ENCODE assay signal across 23 cellular contexts in the genomic region with DNA sequence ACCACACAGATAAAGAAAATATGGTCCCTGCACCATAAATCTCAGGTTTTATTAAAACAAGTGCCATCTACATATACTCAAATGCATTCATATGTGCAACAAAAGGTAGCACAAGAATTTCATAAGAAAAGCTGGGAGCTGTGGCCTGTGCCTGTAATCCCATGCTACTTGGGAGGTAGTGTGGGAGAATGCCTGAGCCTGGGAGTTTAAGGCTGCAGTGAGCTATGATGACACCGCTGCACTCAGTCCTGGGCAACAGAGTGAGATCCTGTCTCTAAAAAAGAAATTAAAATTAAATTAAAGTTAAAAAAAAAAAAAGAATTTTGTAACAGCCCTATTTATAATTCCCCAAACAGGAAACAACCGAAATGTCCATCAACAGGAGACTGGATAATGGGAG.
A peak's percentile ranks its signal among the peaks of the same experiment; 100 is the strongest.
DNase-seq lines count a peak whose midpoint lies in the region; ATAC-seq and TF ChIP-seq lines count a peak whose summit lies in the region.
"Had no signal": no experiment of that assay in that cellular context is flagged by ENCODE, and none has a peak within 500 bp of the region (broad histone marks: within the 10 kb centered on the region; RNA-seq: fewer than 3 reads in every experiment).

No MANE protein-coding gene starts in this region.

- H3K4me3 Mint-ChIP-seq in GM23338 = no peak overlapping the region
- no peak overlapping the region for H3K4me3 Mint-ChIP-seq in neural progenitor cell
- H3K4me3 Mint-ChIP-seq: CD14-positive monocyte; CD4-positive, alpha-beta memory T cell; CD4-positive, CD25-positive, alpha-beta regulatory T cell; CD8-positive, alpha-beta memory T cell had no signal

- H3K9me2 ChIP-seq in GM23338 (ENCODE audit: insufficient read depth) = no peaks in the 10 kb centered on the region

- no peak overlapping the region for H3K9ac ChIP-seq in neural progenitor cell
- H3K9ac ChIP-seq: BLaER1 had no signal

- peaks cover 37% of the 10 kb centered on the region for H3K4me1 ChIP-seq in GM23338 (ENCODE audit: insufficient read depth)
- H3K4me1 ChIP-seq in neural progenitor cell = peaks cover 14% of the 10 kb centered on the region
- H3K4me1 ChIP-seq: BE2C, BLaER1 had no signal

- no peaks in the 10 kb centered on the region for H3F3A ChIP-seq in GM23338 (replicated peaks; ENCODE audit: low read depth)
- peaks cover 13% of the 10 kb centered on the region for H3F3A ChIP-seq in neural progenitor cell (ENCODE audit: low read depth)

- H3K36me3 Mint-ChIP-seq in GM23338 (ENCODE audit: low read depth) (peaks cover 3% of the 10 kb centered on the region; the same call in 2 of the 3 replicates), neural progenitor cell (no peaks in the 10 kb centered on the region)
- H3K36me3 Mint-ChIP-seq: CD14-positive monocyte; CD4-positive, alpha-beta memory T cell; CD4-positive, CD25-positive, alpha-beta regulatory T cell; CD8-positive, alpha-beta memory T cell had no signal

- DNase-seq in GM23338 (ENCODE audit: low spot score) = no peak
- peak; percentile 39 for DNase-seq in SK-N-DZ (ENCODE audit: low spot score)
- peak; percentile 64 for DNase-seq in amniotic epithelial cell (ENCODE audit: low read depth)
- no peak for DNase-seq in neural progenitor cell (ENCODE audit: low spot score)
- no peak for DNase-seq in G401 (ENCODE audit: low spot score)
- DNase-seq: 8988T; ACHN; BE2C; C1 segment of cervical spinal cord; CD4-positive, alpha-beta memory T cell; CD4-positive, CD25-positive, alpha-beta regulatory T cell; CD8-positive, alpha-beta memory T cell; COR-L47; DMS 273 treated with DMSO at 0.1 percent for 48 hours; DMS153; DMS53; DMS79; DND-41; EL; GF-D8 had no signal

- H2AFZ ChIP-seq in GM23338 (no peak overlapping the region), neural progenitor cell (replicated peaks) (no peak overlapping the region)

- H3K4me2 ChIP-seq in GM23338 = no peak overlapping the region
- H3K4me2 ChIP-seq in neural progenitor cell = no peak overlapping the region
- H3K4me2 ChIP-seq: BLaER1 had no signal

- H4K20me1 ChIP-seq in GM23338 (replicated peaks; ENCODE audit: insufficient read depth) (no peaks in the 10 kb centered on the region), neural progenitor cell (ENCODE audit: low read depth) (no peaks in the 10 kb centered on the region)
- H4K20me1 ChIP-seq: BLaER1 had no signal

- peaks cover 33% of the 10 kb centered on the region for H3K4me1 Mint-ChIP-seq in GM23338
- H3K4me1 Mint-ChIP-seq in neural progenitor cell = peaks cover 12% of the 10 kb centered on the region
- H3K4me1 Mint-ChIP-seq: CD14-positive monocyte; CD4-positive, alpha-beta memory T cell; CD4-positive, CD25-positive, alpha-beta regulatory T cell; CD8-positive, alpha-beta memory T cell had no signal

- in situ Hi-C loops in G401 (cut with HindIII; ENCODE audit: low sequenced_read_pairs) = no loop called here

- TF ChIP-seq CTCF in GM23338 (conservative IDR thresholded peaks at IDR 0.05; ENCODE audit: low read depth in 2 of 2) (no peak), neural progenitor cell (IDR thresholded peaks at IDR 0.05) (no peak)

- no peaks in the 10 kb centered on the region for H3K36me3 ChIP-seq in GM23338 (ENCODE audit: insufficient read depth)
- H3K36me3 ChIP-seq in neural progenitor cell = no peaks in the 10 kb centered on the region
- H3K36me3 ChIP-seq: BE2C, BLaER1 had no signal

- H3K27me3 Mint-ChIP-seq in GM23338 (ENCODE audit: insufficient read depth, low read depth, poor library complexity) (peaks cover 3% of the 10 kb centered on the region), neural progenitor cell (ENCODE audit: insufficient read depth, low read depth) (peaks cover 3% of the 10 kb centered on the region)
- H3K27me3 Mint-ChIP-seq: CD4-positive, alpha-beta memory T cell; CD8-positive, alpha-beta memory T cell had no signal

- ATAC-seq in GM23338 = peak; percentile 51
- no peak for ATAC-seq in HG02884 (IDR thresholded peaks at IDR 0.05; ENCODE audit: unreplicated experiment)

- H3K4me3 ChIP-seq in GM23338 (no peak overlapping the region), neural progenitor cell (no peak overlapping the region)
- H3K4me3 ChIP-seq: BLaER1 had no signal

- H3K79me2 ChIP-seq in GM23338 (replicated peaks; ENCODE audit: insufficient read depth) (no peaks in the 10 kb centered on the region), neural progenitor cell (ENCODE audit: low read depth) (no peaks in the 10 kb centered on the region)

- H3K27ac Mint-ChIP-seq in GM23338 (no peak overlapping the region), neural progenitor cell (no peak overlapping the region)
- H3K27ac Mint-ChIP-seq: CD14-positive monocyte; CD4-positive, alpha-beta memory T cell; CD4-positive, CD25-positive, alpha-beta regulatory T cell; CD8-positive, alpha-beta memory T cell had no signal

- peaks cover 2% of the 10 kb centered on the region; the same call in 2 of the 3 replicates for H3K9me3 Mint-ChIP-seq in GM23338
- peaks cover 2% of the 10 kb centered on the region for H3K9me3 Mint-ChIP-seq in neural progenitor cell
- H3K9me3 Mint-ChIP-seq: CD4-positive, alpha-beta memory T cell; CD4-positive, CD25-positive, alpha-beta regulatory T cell; CD8-positive, alpha-beta memory T cell had no signal

- H3K27ac ChIP-seq in GM23338 (ENCODE audit: low read depth) = no peak overlapping the region
- H3K27ac ChIP-seq in neural progenitor cell = no peak overlapping the region
- H3K27ac ChIP-seq: BLaER1 had no signal

- H3K9me3 ChIP-seq in neural progenitor cell (ENCODE audit: low read depth) = no peaks in the 10 kb centered on the region
- H3K9me3 ChIP-seq: BE2C, BLaER1 had no signal

- H3K27me3 ChIP-seq in GM23338 (ENCODE audit: insufficient read depth) = no peaks in the 10 kb centered on the region
- no peaks in the 10 kb centered on the region for H3K27me3 ChIP-seq in neural progenitor cell
- H3K27me3 ChIP-seq: BE2C, BLaER1 had no signal

TF ChIP-seq in GM23338, 12 proteins besides CTCF, POLR2A, EP300 and RAD21 (continues in another document):
- TF ChIP-seq, protein P1, sequence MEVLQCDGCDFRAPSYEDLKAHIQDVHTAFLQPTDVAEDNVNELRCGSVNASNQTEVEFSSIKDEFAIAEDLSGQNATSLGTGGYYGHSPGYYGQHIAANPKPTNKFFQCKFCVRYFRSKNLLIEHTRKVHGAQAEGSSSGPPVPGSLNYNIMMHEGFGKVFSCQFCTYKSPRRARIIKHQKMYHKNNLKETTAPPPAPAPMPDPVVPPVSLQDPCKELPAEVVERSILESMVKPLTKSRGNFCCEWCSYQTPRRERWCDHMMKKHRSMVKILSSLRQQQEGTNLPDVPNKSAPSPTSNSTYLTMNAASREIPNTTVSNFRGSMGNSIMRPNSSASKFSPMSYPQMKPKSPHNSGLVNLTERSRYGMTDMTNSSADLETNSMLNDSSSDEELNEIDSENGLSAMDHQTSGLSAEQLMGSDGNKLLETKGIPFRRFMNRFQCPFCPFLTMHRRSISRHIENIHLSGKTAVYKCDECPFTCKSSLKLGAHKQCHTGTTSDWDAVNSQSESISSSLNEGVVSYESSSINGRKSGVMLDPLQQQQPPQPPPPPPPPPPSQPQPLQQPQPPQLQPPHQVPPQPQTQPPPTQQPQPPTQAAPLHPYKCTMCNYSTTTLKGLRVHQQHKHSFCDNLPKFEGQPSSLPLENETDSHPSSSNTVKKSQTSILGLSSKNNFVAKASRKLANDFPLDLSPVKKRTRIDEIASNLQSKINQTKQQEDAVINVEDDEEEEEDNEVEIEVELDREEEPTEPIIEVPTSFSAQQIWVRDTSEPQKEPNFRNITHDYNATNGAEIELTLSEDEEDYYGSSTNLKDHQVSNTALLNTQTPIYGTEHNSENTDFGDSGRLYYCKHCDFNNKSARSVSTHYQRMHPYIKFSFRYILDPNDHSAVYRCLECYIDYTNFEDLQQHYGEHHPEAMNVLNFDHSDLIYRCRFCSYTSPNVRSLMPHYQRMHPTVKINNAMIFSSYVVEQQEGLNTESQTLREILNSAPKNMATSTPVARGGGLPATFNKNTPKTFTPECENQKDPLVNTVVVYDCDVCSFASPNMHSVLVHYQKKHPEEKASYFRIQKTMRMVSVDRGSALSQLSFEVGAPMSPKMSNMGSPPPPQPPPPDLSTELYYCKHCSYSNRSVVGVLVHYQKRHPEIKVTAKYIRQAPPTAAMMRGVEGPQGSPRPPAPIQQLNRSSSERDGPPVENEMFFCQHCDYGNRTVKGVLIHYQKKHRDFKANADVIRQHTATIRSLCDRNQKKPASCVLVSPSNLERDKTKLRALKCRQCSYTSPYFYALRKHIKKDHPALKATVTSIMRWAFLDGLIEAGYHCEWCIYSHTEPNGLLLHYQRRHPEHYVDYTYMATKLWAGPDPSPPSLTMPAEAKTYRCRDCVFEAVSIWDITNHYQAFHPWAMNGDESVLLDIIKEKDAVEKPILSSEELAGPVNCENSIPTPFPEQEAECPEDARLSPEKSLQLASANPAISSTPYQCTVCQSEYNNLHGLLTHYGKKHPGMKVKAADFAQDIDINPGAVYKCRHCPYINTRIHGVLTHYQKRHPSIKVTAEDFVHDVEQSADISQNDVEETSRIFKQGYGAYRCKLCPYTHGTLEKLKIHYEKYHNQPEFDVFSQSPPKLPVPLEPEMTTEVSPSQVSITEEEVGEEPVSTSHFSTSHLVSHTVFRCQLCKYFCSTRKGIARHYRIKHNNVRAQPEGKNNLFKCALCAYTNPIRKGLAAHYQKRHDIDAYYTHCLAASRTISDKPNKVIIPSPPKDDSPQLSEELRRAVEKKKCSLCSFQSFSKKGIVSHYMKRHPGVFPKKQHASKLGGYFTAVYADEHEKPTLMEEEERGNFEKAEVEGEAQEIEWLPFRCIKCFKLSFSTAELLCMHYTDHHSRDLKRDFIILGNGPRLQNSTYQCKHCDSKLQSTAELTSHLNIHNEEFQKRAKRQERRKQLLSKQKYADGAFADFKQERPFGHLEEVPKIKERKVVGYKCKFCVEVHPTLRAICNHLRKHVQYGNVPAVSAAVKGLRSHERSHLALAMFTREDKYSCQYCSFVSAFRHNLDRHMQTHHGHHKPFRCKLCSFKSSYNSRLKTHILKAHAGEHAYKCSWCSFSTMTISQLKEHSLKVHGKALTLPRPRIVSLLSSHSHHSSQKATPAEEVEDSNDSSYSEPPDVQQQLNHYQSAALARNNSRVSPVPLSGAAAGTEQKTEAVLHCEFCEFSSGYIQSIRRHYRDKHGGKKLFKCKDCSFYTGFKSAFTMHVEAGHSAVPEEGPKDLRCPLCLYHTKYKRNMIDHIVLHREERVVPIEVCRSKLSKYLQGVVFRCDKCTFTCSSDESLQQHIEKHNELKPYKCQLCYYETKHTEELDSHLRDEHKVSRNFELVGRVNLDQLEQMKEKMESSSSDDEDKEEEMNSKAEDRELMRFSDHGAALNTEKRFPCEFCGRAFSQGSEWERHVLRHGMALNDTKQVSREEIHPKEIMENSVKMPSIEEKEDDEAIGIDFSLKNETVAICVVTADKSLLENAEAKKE (CRISPR knock-in tag; IDR thresholded peaks at IDR 0.05) = no peak
- TF ChIP-seq NANOG (IDR thresholded peaks at IDR 0.05; ENCODE audit: borderline replicate concordance) (no peak), EZH2phosphoT487 (IDR thresholded peaks at IDR 0.05; ENCODE audit: unreplicated experiment) (no peak)

Comparison
In these comparisons a context has a peak if more than half of its experiments do, and no peak if none do; other contexts are left out.
1. DNase-seq: peak in SK-N-DZ (single experiment) and amniotic epithelial cell (single experiment); none in GM23338 (single experiment), neural progenitor cell (single experiment) and G401 (single experiment).